In genomic region chr2:126771501-126772195, GRCh38 we compare ENCODE assay signal across 21 cellular contexts.
"Had no signal": no experiment of that assay in that cellular context is flagged by ENCODE, and none has a peak within 500 bp of the region (broad histone marks: within the 10 kb centered on the region; RNA-seq: fewer than 3 reads in every experiment).

No MANE protein-coding gene starts in this region.

- H3K27me3 ChIP-seq: left lung, vagina had no signal

- H3K27ac Mint-ChIP-seq: activated B cell treated with CpG ODN at 0.5 μM for 24 hours; activated CD4-positive, alpha-beta T cell treated with anti-CD3 and anti-CD28 coated beads, Interleukin-2, amount 10 ng/mL, durations not matched to agents 7 days and 5 days; activated naive CD8-positive, alpha-beta T cell treated with anti-CD3 and anti-CD28 coated beads, Interleukin-2, amount 50 U/mL, for 24 hours; T-helper 2 cell treated with Interferon-gamma antibody and Interleukin-4, amounts not matched to agents 5 μg/mL and 100 μg/mL, for 36 hours had no signal

- DNase-seq: activated B cell treated with CpG ODN at 0.5 μM for 24 hours; activated CD4-positive, alpha-beta T cell treated with anti-CD3 and anti-CD28 coated beads, Interleukin-2, amount 10 ng/mL, durations not matched to agents 7 days and 5 days; activated CD8-positive, alpha-beta T cell treated with anti-CD3 and anti-CD28 coated beads, Interleukin-2, amount 10 ng/mL, durations not matched to agents 7 days and 5 days; activated gamma-delta T cell; activated naive CD8-positive, alpha-beta T cell treated with anti-CD3 and anti-CD28 coated beads, Interleukin-2, amount 50 U/mL, for 24 hours; activated T-cell treated with anti-CD3 and anti-CD28 coated beads, Interleukin-2, amount 50 U/mL, for 48 hours; foreskin melanocyte; hypothalamus; left lung; mucosa of descending colon; naive B cell; nucleus accumbens; SK-N-SH; stimulated activated naive CD8-positive, alpha-beta T cell treated with anti-CD3 and anti-CD28 coated beads, Interleukin-15, Interleukin-2, amounts not matched to agents 100 U/mL and 50 U/mL, for 24 hours; substantia nigra had no signal

- ATAC-seq: activated CD8-positive, alpha-beta T cell treated with anti-CD3 and anti-CD28 coated beads, Interleukin-2, amount 10 ng/mL, durations not matched to agents 7 days and 5 days; activated naive CD8-positive, alpha-beta T cell treated with anti-CD3 and anti-CD28 coated beads, Interleukin-2, amount 50 U/mL, for 24 hours; left lung; mucosa of descending colon; stimulated activated naive CD8-positive, alpha-beta T cell treated with anti-CD3 and anti-CD28 coated beads, Interleukin-15, Interleukin-2, amounts not matched to agents 100 U/mL and 50 U/mL, for 24 hours had no signal

- H3K4me3 Mint-ChIP-seq: activated B cell treated with CpG ODN at 0.5 μM for 24 hours; activated CD4-positive, alpha-beta T cell treated with anti-CD3 and anti-CD28 coated beads, Interleukin-2, amount 10 ng/mL, durations not matched to agents 7 days and 5 days; activated CD8-positive, alpha-beta T cell treated with anti-CD3 and anti-CD28 coated beads, Interleukin-2, amount 10 ng/mL, durations not matched to agents 7 days and 5 days; activated naive CD8-positive, alpha-beta T cell treated with anti-CD3 and anti-CD28 coated beads, Interleukin-2, amount 50 U/mL, for 24 hours; central memory CD8-positive, alpha-beta T cell; naive B cell; T-helper 2 cell treated with Interferon-gamma antibody and Interleukin-4, amounts not matched to agents 5 μg/mL and 100 μg/mL, for 36 hours had no signal

- H3K27me3 Mint-ChIP-seq: activated naive CD8-positive, alpha-beta T cell treated with anti-CD3 and anti-CD28 coated beads, Interleukin-2, amount 50 U/mL, for 24 hours had no signal

- H3K36me3 ChIP-seq: left lung, tibial artery, vagina had no signal

- H3K4me2 ChIP-seq: SK-N-SH had no signal

- H3K9me3 Mint-ChIP-seq: activated B cell treated with CpG ODN at 0.5 μM for 24 hours; activated CD4-positive, alpha-beta T cell treated with anti-CD3 and anti-CD28 coated beads, Interleukin-2, amount 10 ng/mL, durations not matched to agents 7 days and 5 days; activated naive CD8-positive, alpha-beta T cell treated with anti-CD3 and anti-CD28 coated beads, Interleukin-2, amount 50 U/mL, for 24 hours; central memory CD8-positive, alpha-beta T cell; T-helper 2 cell treated with Interferon-gamma antibody and Interleukin-4, amounts not matched to agents 5 μg/mL and 100 μg/mL, for 36 hours had no signal

- H3K27ac ChIP-seq: coronary artery, left lung, tibial artery, vagina had no signal

- H3K4me3 ChIP-seq: coronary artery, left lung, mucosa of descending colon, tibial artery, vagina had no signal

- H3K9ac ChIP-seq: SK-N-SH had no signal

- H3K36me3 Mint-ChIP-seq: naive B cell had no signal

- H3K9me3 ChIP-seq: left lung, mucosa of descending colon, SK-N-SH, tibial artery, vagina had no signal

- FAIRE-seq: TTC549 had no signal
